Comparison of ENCODE assay signal across 1 cellular context in the genomic region with DNA sequence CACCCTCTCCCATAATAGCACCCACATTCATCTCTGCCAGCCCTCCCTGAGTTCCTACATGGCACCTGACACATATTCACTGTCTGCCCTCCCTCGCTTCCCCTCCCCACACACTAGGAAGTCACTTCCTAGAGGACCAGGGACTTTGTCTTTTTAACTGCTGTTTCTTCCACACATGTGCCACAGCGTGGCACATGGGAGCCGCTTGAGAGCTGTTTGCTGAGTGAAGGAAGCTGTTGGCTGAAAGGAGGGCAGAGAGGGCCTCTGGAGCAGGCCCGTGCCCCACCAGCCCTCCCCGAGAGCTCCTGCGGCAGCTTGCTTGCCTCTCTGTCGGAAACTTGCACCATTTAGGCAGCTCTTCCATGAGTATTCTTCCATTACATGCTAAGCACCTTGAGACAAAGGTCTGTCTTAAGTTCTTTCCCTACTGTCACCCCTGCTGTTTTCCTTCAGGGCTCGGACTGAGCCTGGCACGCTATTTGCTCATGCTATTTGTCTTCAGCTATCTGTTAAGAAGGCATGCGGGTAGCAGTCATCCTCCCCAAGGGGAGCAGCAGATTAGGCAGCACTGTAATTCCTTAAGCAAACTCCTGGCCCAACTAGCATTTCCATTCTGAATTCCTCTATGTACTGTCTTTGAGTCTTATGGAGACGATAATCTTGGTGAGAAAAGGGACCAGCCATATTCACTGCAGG.
TF ChIP-seq lines count a peak whose summit lies in the region.

No MANE protein-coding gene starts in this region.

TF ChIP-seq in H1, 55 proteins besides CTCF, POLR2A, EP300 and RAD21:
- TF ChIP-seq CHD1 (IDR thresholded peaks at IDR 0.05; ENCODE audit: low read depth, low read length) (no peak), YY1 (IDR thresholded peaks at IDR 0.05; ENCODE audit: low read depth, low read length) (no peak), KDM5A (IDR thresholded peaks at IDR 0.05; ENCODE audit: low read length) (no peak), RXRA (IDR thresholded peaks at IDR 0.05; ENCODE audit: insufficient read depth, low read depth, low read length) (no peak), SRF (IDR thresholded peaks at IDR 0.05; ENCODE audit: low read depth, low read length) (no peak), NANOG (IDR thresholded peaks at IDR 0.05; ENCODE audit: insufficient read depth, low read depth, low read length, poor library complexity, severe bottlenecking) (no peak), PHF8 (conservative IDR thresholded peaks at IDR 0.05; ENCODE audit: low read depth, low read length) (no peak), CHD2 (IDR thresholded peaks at IDR 0.05; ENCODE audit: low read length) (no peak)
